Comparison of ENCODE assay signal across 1 cellular context in genomic region chr7:87213801-87214200, GRCh38.
TF ChIP-seq lines count a peak whose summit lies in the region.

No MANE protein-coding gene starts in this region.

TF ChIP-seq in H1, 55 proteins besides CTCF, POLR2A, EP300 and RAD21:
- TF ChIP-seq GABPA (IDR thresholded peaks at IDR 0.05; ENCODE audit: borderline replicate concordance, insufficient read depth, low read length) = no peak
- TF ChIP-seq JUND (IDR thresholded peaks at IDR 0.05; ENCODE audit: low read length) = peak; percentile 53; the same call in 1 of the 2 replicates
